1 cellular context compared by ENCODE assay signal in the genomic region with DNA sequence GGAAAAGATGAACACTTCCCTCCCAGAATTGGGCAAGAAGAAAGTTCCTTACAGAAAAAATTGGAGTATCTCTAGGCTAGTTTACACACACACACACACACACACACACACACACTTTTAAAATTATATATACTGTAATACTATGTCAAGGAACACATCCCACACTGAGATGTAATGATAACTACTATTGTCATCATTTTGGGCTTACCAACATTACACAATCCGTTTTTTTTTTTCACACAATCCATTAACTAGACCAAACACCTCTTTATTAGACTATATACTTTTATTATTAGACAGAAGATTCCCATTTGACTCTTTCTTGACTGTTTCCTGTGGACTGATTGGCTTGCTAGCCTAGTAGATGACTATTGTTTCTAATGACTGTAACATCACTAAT.
TF ChIP-seq lines count a peak whose summit lies in the region.

No MANE protein-coding gene starts in this region.

TF ChIP-seq in HepG2, 621 proteins besides CTCF, POLR2A, EP300 and RAD21:
- no peak for TF ChIP-seq ZBTB42 (CRISPR knock-in tag; IDR thresholded peaks at IDR 0.05)
- no peak for TF ChIP-seq GLMP (CRISPR knock-in tag; IDR thresholded peaks at IDR 0.05; ENCODE audit: borderline replicate concordance)
- TF ChIP-seq TRIM24 (CRISPR knock-in tag; IDR thresholded peaks at IDR 0.05), result no peak
- TF ChIP-seq, protein P1, sequence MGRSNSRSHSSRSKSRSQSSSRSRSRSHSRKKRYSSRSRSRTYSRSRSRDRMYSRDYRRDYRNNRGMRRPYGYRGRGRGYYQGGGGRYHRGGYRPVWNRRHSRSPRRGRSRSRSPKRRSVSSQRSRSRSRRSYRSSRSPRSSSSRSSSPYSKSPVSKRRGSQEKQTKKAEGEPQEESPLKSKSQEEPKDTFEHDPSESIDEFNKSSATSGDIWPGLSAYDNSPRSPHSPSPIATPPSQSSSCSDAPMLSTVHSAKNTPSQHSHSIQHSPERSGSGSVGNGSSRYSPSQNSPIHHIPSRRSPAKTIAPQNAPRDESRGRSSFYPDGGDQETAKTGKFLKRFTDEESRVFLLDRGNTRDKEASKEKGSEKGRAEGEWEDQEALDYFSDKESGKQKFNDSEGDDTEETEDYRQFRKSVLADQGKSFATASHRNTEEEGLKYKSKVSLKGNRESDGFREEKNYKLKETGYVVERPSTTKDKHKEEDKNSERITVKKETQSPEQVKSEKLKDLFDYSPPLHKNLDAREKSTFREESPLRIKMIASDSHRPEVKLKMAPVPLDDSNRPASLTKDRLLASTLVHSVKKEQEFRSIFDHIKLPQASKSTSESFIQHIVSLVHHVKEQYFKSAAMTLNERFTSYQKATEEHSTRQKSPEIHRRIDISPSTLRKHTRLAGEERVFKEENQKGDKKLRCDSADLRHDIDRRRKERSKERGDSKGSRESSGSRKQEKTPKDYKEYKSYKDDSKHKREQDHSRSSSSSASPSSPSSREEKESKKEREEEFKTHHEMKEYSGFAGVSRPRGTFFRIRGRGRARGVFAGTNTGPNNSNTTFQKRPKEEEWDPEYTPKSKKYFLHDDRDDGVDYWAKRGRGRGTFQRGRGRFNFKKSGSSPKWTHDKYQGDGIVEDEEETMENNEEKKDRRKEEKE (IDR thresholded peaks at IDR 0.05), result no peak
- no peak for TF ChIP-seq TP53 (CRISPR knock-in tag; conservative IDR thresholded peaks at IDR 0.05)
- no peak for TF ChIP-seq ZHX2 (IDR thresholded peaks at IDR 0.05; ENCODE audit: low read depth)
- TF ChIP-seq ZHX2 (CRISPR knock-in tag; IDR thresholded peaks at IDR 0.05; ENCODE audit: borderline replicate concordance), result no peak
- no peak for TF ChIP-seq MEIS2 (CRISPR knock-in tag; IDR thresholded peaks at IDR 0.05)
- TF ChIP-seq PCBP1 (IDR thresholded peaks at IDR 0.05; ENCODE audit: borderline replicate concordance, low read depth, low read length), result no peak
- no peak for TF ChIP-seq MED1 (CRISPR knock-in tag; IDR thresholded peaks at IDR 0.05)
- TF ChIP-seq RBAK (CRISPR knock-in tag; IDR thresholded peaks at IDR 0.05), result no peak
- TF ChIP-seq SNAPC2 (CRISPR knock-in tag; IDR thresholded peaks at IDR 0.05), result no peak
- no peak for TF ChIP-seq CREB3 (CRISPR knock-in tag; IDR thresholded peaks at IDR 0.05)
- TF ChIP-seq RBFOX2 (IDR thresholded peaks at IDR 0.05; ENCODE audit: low read depth, low read length), result no peak
- no peak for TF ChIP-seq PITX1 (CRISPR knock-in tag; IDR thresholded peaks at IDR 0.05)
- TF ChIP-seq MEIS1 (CRISPR knock-in tag; IDR thresholded peaks at IDR 0.05; ENCODE audit: borderline replicate concordance), result no peak
- TF ChIP-seq ISX (CRISPR knock-in tag; conservative IDR thresholded peaks at IDR 0.05), result no peak
